In genomic region chr5:126422994-126423788, GRCh38 we compare ENCODE assay signal across 1 cellular context.
TF ChIP-seq lines count a peak whose summit lies in the region.

Gene GRAMD2B (plus strand): TSS chr5:126423409. CDS start chr5:126423607, 198 bp downstream.

TF ChIP-seq in GM12878, 131 proteins besides CTCF, POLR2A, EP300 and RAD21 (continued from another document):
- TF ChIP-seq PBX3 (IDR thresholded peaks at IDR 0.05; ENCODE audit: insufficient replicate concordance, low read depth, low read length) = peak; percentile 55
- TF ChIP-seq ATF7 (IDR thresholded peaks at IDR 0.05; ENCODE audit: low read depth) = peak; percentile 34; the same call in 1 of the 2 replicates
- 0 out of 2 replicates have a peak, but pooled peaks have one; percentile 16 for TF ChIP-seq NBN (IDR thresholded peaks at IDR 0.05)
- TF ChIP-seq ZBED1 (IDR thresholded peaks at IDR 0.05; ENCODE audit: borderline replicate concordance) = no peak; the same call in 1 of the 2 replicates
- TF ChIP-seq STAT1 (conservative IDR thresholded peaks at IDR 0.05) = no peak
- no peak for TF ChIP-seq BMI1 (IDR thresholded peaks at IDR 0.05; ENCODE audit: borderline replicate concordance)
- peak; percentile 82 for TF ChIP-seq IKZF1 (conservative IDR thresholded peaks at IDR 0.05)
- TF ChIP-seq MYB (IDR thresholded peaks at IDR 0.05; ENCODE audit: borderline replicate concordance, low read depth, low read length) = no peak
- peak in 1 of 2 experiments; percentile 16; a peak in 1 of 4 replicates for TF ChIP-seq BHLHE40 (IDR thresholded peaks at IDR 0.05; ENCODE audit: borderline replicate concordance in 1 of 2, low read depth in 2 of 2, low read length in 1 of 2)
- no peak for TF ChIP-seq YBX1 (IDR thresholded peaks at IDR 0.05)
- TF ChIP-seq GABPA (IDR thresholded peaks at IDR 0.05; ENCODE audit: low read depth) = peak; percentile 71
- 0 out of 3 replicates have a peak, but pooled peaks of 1 of the 2 experiments have one; percentile 9 for TF ChIP-seq EGR1 (IDR thresholded peaks at IDR 0.05; ENCODE audit: borderline replicate concordance in 1 of 2, low read depth in 2 of 2, low read length in 2 of 2)
- peak; percentile 79 for TF ChIP-seq EED (IDR thresholded peaks at IDR 0.05; ENCODE audit: low read depth)
- 0 out of 2 replicates have a peak, but pooled peaks have one; percentile 32 for TF ChIP-seq ASH2L (IDR thresholded peaks at IDR 0.05; ENCODE audit: borderline replicate concordance, low read depth)
- no peak for TF ChIP-seq NFIC (IDR thresholded peaks at IDR 0.05; ENCODE audit: low read depth, low read length)
- no peak for TF ChIP-seq MXI1 (IDR thresholded peaks at IDR 0.05; ENCODE audit: low read depth, low read length)
- TF ChIP-seq SIN3A (IDR thresholded peaks at IDR 0.05; ENCODE audit: low read depth, low read length) = no peak
- 0 out of 2 replicates have a peak, but pooled peaks have one; percentile 12 for TF ChIP-seq CHD2 (IDR thresholded peaks at IDR 0.05; ENCODE audit: borderline replicate concordance, low read depth, low read length)
- TF ChIP-seq BCL3 (IDR thresholded peaks at IDR 0.05; ENCODE audit: borderline replicate concordance, insufficient read depth, low read depth, low read length, poor library complexity, severe bottlenecking) = no peak
- TF ChIP-seq CEBPB (IDR thresholded peaks at IDR 0.05; ENCODE audit: borderline replicate concordance in 1 of 2, low read depth in 2 of 2, low read length in 2 of 2) = peak in 1 of 2 experiments; percentile 36; a peak in 1 of 4 replicates
- TF ChIP-seq ETV6 (conservative IDR thresholded peaks at IDR 0.05 in 1 of 2, IDR thresholded peaks at IDR 0.05 in 1 of 2; ENCODE audit: borderline replicate concordance in 1 of 2, low read depth in 1 of 2) = peak in 1 of 2 experiments; percentile 17; a peak in 1 of 4 replicates
- peak; percentile 10 to 27; a peak in 2 of 4 replicates for TF ChIP-seq IKZF2 (IDR thresholded peaks at IDR 0.05)
